19 cellular contexts compared by ENCODE assay signal in genomic region chr4:165198329-165198728, GRCh38. TPM values are rescaled to one million over a fixed set of nuclear protein-coding genes. Genes with fewer than 3 reads are reported as not detected.
DNase-seq lines count a peak whose midpoint lies in the region; ATAC-seq, FAIRE-seq and TF ChIP-seq lines count a peak whose summit lies in the region.
"Had no signal": no experiment of that assay in that cellular context is flagged by ENCODE, and none has a peak within 500 bp of the region (broad histone marks: within the 10 kb centered on the region; RNA-seq: fewer than 3 reads in every experiment).

No MANE protein-coding gene starts in this region.

- H3K4me3 ChIP-seq in bronchial epithelial cell (ENCODE audit: low read depth, low read length), result no peak overlapping the region
- H3K4me3 ChIP-seq: A549, K562 had no signal

- TF ChIP-seq CTCF in bronchial epithelial cell (IDR thresholded peaks at IDR 0.05; ENCODE audit: insufficient read depth, low read length, severe bottlenecking) (no peak), endothelial cell (IDR thresholded peaks at IDR 0.05; ENCODE audit: unreplicated experiment) (no peak), osteocyte (IDR thresholded peaks at IDR 0.05) (no peak)

- H3K9me3 Mint-ChIP-seq in activated T-cell treated with anti-CD3 and anti-CD28 coated beads, Interleukin-2, amount 50 U/mL, for 72 hours, result no peaks in the 10 kb centered on the region
- H3K9me3 Mint-ChIP-seq in stimulated activated effector memory CD8-positive, alpha-beta T cell treated with anti-CD3 and anti-CD28 coated beads, Interleukin-12 subunit alpha, Interleukin-12 subunit beta, amount 100 ng/mL, for 72 hours, result no peaks in the 10 kb centered on the region
- H3K9me3 Mint-ChIP-seq in endothelial cell (ENCODE audit: unreplicated experiment) (no peaks in the 10 kb centered on the region), osteocyte (ENCODE audit: unreplicated experiment) (no peaks in the 10 kb centered on the region)
- H3K9me3 Mint-ChIP-seq: CD14-positive monocyte had no signal

- H3K4me3 Mint-ChIP-seq in activated T-cell treated with anti-CD3 and anti-CD28 coated beads, Interleukin-2, amount 50 U/mL, for 72 hours, result no peak overlapping the region
- H3K4me3 Mint-ChIP-seq in stimulated activated effector memory CD8-positive, alpha-beta T cell treated with anti-CD3 and anti-CD28 coated beads, Interleukin-12 subunit alpha, Interleukin-12 subunit beta, amount 100 ng/mL, for 72 hours, result no peak overlapping the region
- H3K4me3 Mint-ChIP-seq in endothelial cell (ENCODE audit: unreplicated experiment) (no peak overlapping the region), osteocyte (ENCODE audit: unreplicated experiment) (no peak overlapping the region)
- H3K4me3 Mint-ChIP-seq: CD14-positive monocyte had no signal

- no peaks in the 10 kb centered on the region for H3K27me3 ChIP-seq in bronchial epithelial cell (ENCODE audit: control insufficient read depth, insufficient read depth, low read length)

- ATAC-seq in activated T-cell treated with anti-CD3 and anti-CD28 coated beads, Interleukin-2, amount 50 U/mL, for 72 hours (replicated peaks in 1 of 2), result peak; percentile 37 to 41
- ATAC-seq in stimulated activated effector memory CD8-positive, alpha-beta T cell treated with anti-CD3 and anti-CD28 coated beads, Interleukin-12 subunit alpha, Interleukin-12 subunit beta, amount 100 ng/mL, for 72 hours, result peak; percentile 88
- ATAC-seq: A549, K562, Panc1 had no signal

- H3K27ac Mint-ChIP-seq in activated T-cell treated with anti-CD3 and anti-CD28 coated beads, Interleukin-2, amount 50 U/mL, for 72 hours, result no peak overlapping the region
- no peak overlapping the region for H3K27ac Mint-ChIP-seq in stimulated activated effector memory CD8-positive, alpha-beta T cell treated with anti-CD3 and anti-CD28 coated beads, Interleukin-12 subunit alpha, Interleukin-12 subunit beta, amount 100 ng/mL, for 72 hours
- H3K27ac Mint-ChIP-seq in endothelial cell (ENCODE audit: unreplicated experiment), result no peak overlapping the region
- H3K27ac Mint-ChIP-seq in osteocyte (ENCODE audit: unreplicated experiment), result no peak overlapping the region
- H3K27ac Mint-ChIP-seq: CD14-positive monocyte had no signal

- no peaks in the 10 kb centered on the region for H3K36me3 ChIP-seq in bronchial epithelial cell (ENCODE audit: control insufficient read depth, insufficient read depth, low read length)

- no peaks in the 10 kb centered on the region for H3K36me3 Mint-ChIP-seq in activated T-cell treated with anti-CD3 and anti-CD28 coated beads, Interleukin-2, amount 50 U/mL, for 72 hours (ENCODE audit: insufficient read depth in 2 of 2)
- no peaks in the 10 kb centered on the region for H3K36me3 Mint-ChIP-seq in stimulated activated effector memory CD8-positive, alpha-beta T cell treated with anti-CD3 and anti-CD28 coated beads, Interleukin-12 subunit alpha, Interleukin-12 subunit beta, amount 100 ng/mL, for 72 hours
- no peaks in the 10 kb centered on the region for H3K36me3 Mint-ChIP-seq in endothelial cell (ENCODE audit: low read depth, unreplicated experiment)
- no peaks in the 10 kb centered on the region for H3K36me3 Mint-ChIP-seq in osteocyte (ENCODE audit: unreplicated experiment)
- H3K36me3 Mint-ChIP-seq: CD14-positive monocyte had no signal

- no peak for FAIRE-seq in bronchial epithelial cell (lab: Jason Lieb, UNC)
- FAIRE-seq: A549, GM12891, K562 had no signal

- DNase-seq in activated T-cell treated with anti-CD3 and anti-CD28 coated beads, Interleukin-2, amount 50 U/mL, for 72 hours, result no peak
- DNase-seq in activated T-cell treated with anti-CD3 and anti-CD28 coated beads, Interleukin-2, amount 50 U/mL, for 48 hours, result no peak
- DNase-seq in M059J (ENCODE audit: low read depth) (peak; percentile 50), bronchial epithelial cell (ENCODE audit: low read depth) (peak; percentile 53), RKO (ENCODE audit: low spot score) (no peak), endothelial cell (ENCODE audit: low spot score) (no peak), osteocyte (ENCODE audit: extremely low spot score, unreplicated experiment) (no peak)
- no peak for DNase-seq in stimulated activated effector memory CD8-positive, alpha-beta T cell treated with anti-CD3 and anti-CD28 coated beads, Interleukin-12 subunit alpha, Interleukin-12 subunit beta, amount 100 ng/mL, for 72 hours (ENCODE audit: low spot score in 2 of 2)
- DNase-seq: Caco-2, GOT3, NCI-H1105, NCI-H187, NCI-H446, SIG-M5 had no signal

- no peaks in the 10 kb centered on the region for H3K27me3 Mint-ChIP-seq in activated T-cell treated with anti-CD3 and anti-CD28 coated beads, Interleukin-2, amount 50 U/mL, for 72 hours (ENCODE audit: low read depth)
- H3K27me3 Mint-ChIP-seq in endothelial cell (ENCODE audit: unreplicated experiment), result peaks cover 2% of the 10 kb centered on the region
- H3K27me3 Mint-ChIP-seq in osteocyte (ENCODE audit: unreplicated experiment), result no peaks in the 10 kb centered on the region

- peaks cover 19% of the 10 kb centered on the region for H3K4me1 Mint-ChIP-seq in activated T-cell treated with anti-CD3 and anti-CD28 coated beads, Interleukin-2, amount 50 U/mL, for 72 hours (ENCODE audit: low read depth)
- no peaks in the 10 kb centered on the region for H3K4me1 Mint-ChIP-seq in stimulated activated effector memory CD8-positive, alpha-beta T cell treated with anti-CD3 and anti-CD28 coated beads, Interleukin-12 subunit alpha, Interleukin-12 subunit beta, amount 100 ng/mL, for 72 hours
- H3K4me1 Mint-ChIP-seq in endothelial cell (ENCODE audit: unreplicated experiment) (no peaks in the 10 kb centered on the region), osteocyte (ENCODE audit: unreplicated experiment) (no peaks in the 10 kb centered on the region)
- H3K4me1 Mint-ChIP-seq: CD14-positive monocyte had no signal

RNA-seq across cellular contexts. Expression of gene KLHL2, which starts 9.0 kb away (rescaled TPM):
- 10 to 100 TPM; 39.3 to 41.5 TPM for total RNA-seq in activated T-cell treated with anti-CD3 and anti-CD28 coated beads, Interleukin-2, amount 50 U/mL, for 72 hours
- 19.3 and 26.5 TPM in 2 replicates for total RNA-seq in M059J (2014; rRNA removed; shearing (Covaris generic))
- total RNA-seq in bronchial epithelial cell (49.2 and 52.6 TPM in 2 replicates), endothelial cell (ENCODE audit: unreplicated experiment) (10.6 TPM), osteocyte (19.1 and 20.5 TPM in 2 replicates)

Comparison
In these comparisons a context has a peak if more than half of its experiments do, and no peak if none do; other contexts are left out.
1. DNase-seq: peak in M059J (single experiment) and bronchial epithelial cell (single experiment); none in activated T-cell treated with anti-CD3 and anti-CD28 coated beads, Interleukin-2, amount 50 U/mL, for 72 hours (0 of 2), activated T-cell treated with anti-CD3 and anti-CD28 coated beads, Interleukin-2, amount 50 U/mL, for 48 hours (0 of 2), stimulated activated effector memory CD8-positive, alpha-beta T cell treated with anti-CD3 and anti-CD28 coated beads, Interleukin-12 subunit alpha, Interleukin-12 subunit beta, amount 100 ng/mL, for 72 hours (0 of 2), RKO (single experiment), endothelial cell (single experiment) and osteocyte (single experiment).